Comparison of ENCODE assay signal across 1 cellular context in genomic region chr2:36392854-36393253, GRCh38.
TF ChIP-seq lines count a peak whose summit lies in the region.

No MANE protein-coding gene starts in this region.

TF ChIP-seq in HEK293, 187 proteins besides CTCF, POLR2A, EP300 and RAD21 (continued from another document):
- no peak for TF ChIP-seq KLF17 (tag by site-specific recombination; IDR thresholded peaks at IDR 0.05)
TF ChIP-seq in HEK293: peak in this region for 1.
